In genomic region chr2:54560146-54560881, GRCh38 we compare ENCODE assay signal across 8 cellular contexts.
DNase-seq lines count a peak whose midpoint lies in the region; ATAC-seq and TF ChIP-seq lines count a peak whose summit lies in the region.

No MANE protein-coding gene starts in this region.

- intact Hi-C loops in uterus (cut with DNase I; ENCODE audit: low total_unique reads): no loop called here

- ATAC-seq in GM19395 (IDR thresholded peaks at IDR 0.05; ENCODE audit: unreplicated experiment): peak; percentile 60
- peak; percentile 52 for ATAC-seq in HG03378 (IDR thresholded peaks at IDR 0.05; ENCODE audit: unreplicated experiment)

- H3K27me3 ChIP-seq in effector memory CD4-positive, alpha-beta T cell (replicated peaks; ENCODE audit: control insufficient read depth, insufficient read depth, low read length, poor library complexity, severe bottlenecking): no peaks in the 10 kb centered on the region
- no peaks in the 10 kb centered on the region for H3K27me3 ChIP-seq in uterus

- DNase-seq in EL (peak; percentile 85), SKM-1 treated with dmso at 0.1 percent for 144 hours (lab: John Stamatoyannopoulos, UW; ENCODE audit: unreplicated experiment) (peak; percentile 91), uterus (peak; percentile 51 to 78)
- peak in 1 of 3 donors; percentile 9 for DNase-seq in effector memory CD4-positive, alpha-beta T cell
- no peak for DNase-seq in stimulated activated CD4-positive, alpha-beta T cell treated with anti-CD3 and anti-CD28 coated beads, Interleukin-1b, Interleukin-23, amount 100 ng/mL, for 48 hours

- H3K27ac ChIP-seq in effector memory CD4-positive, alpha-beta T cell (ENCODE audit: insufficient read depth, low read length, poor library complexity, severe bottlenecking): peak overlapping the region; percentile 88
- H3K27ac ChIP-seq in mesodermal cell (ENCODE audit: low read depth, low read length, severe bottlenecking) (peak overlapping the region; percentile 90), uterus (peak overlapping the region; percentile 91 to 92)

- no peaks in the 10 kb centered on the region for H3K9me3 ChIP-seq in effector memory CD4-positive, alpha-beta T cell (ENCODE audit: control insufficient read depth, low read length)
- H3K9me3 ChIP-seq in mesodermal cell (ENCODE audit: control insufficient read depth, low read length) (no peaks in the 10 kb centered on the region), uterus (no peaks in the 10 kb centered on the region)

- TF ChIP-seq POLR2A in uterus (IDR thresholded peaks at IDR 0.05): no peak

- H3K4me3 ChIP-seq in effector memory CD4-positive, alpha-beta T cell (ENCODE audit: insufficient read depth, low read depth, low read length, poor library complexity, severe bottlenecking): peak overlapping the region; percentile 96
- H3K4me3 ChIP-seq in mesodermal cell (ENCODE audit: extremely low read depth, insufficient read depth, low read length, poor library complexity, severe bottlenecking) (peak overlapping the region; percentile 65), uterus (peak overlapping the region; percentile 49 to 54)

- 0% methylated on average over 5 to 8 of the region's 19 CpGs for WGBS in mesodermal cell (ENCODE audit: insufficient coverage in 2 of 2), 2 experiments

- H3K36me3 ChIP-seq in effector memory CD4-positive, alpha-beta T cell (ENCODE audit: control insufficient read depth, insufficient read depth, low read length): no peaks in the 10 kb centered on the region
- H3K36me3 ChIP-seq in mesodermal cell (ENCODE audit: control insufficient read depth, insufficient read depth, low read length): peaks cover 3% of the 10 kb centered on the region
- H3K36me3 ChIP-seq in uterus: no peaks in the 10 kb centered on the region

- peaks cover 18% of the 10 kb centered on the region for H3K4me1 ChIP-seq in effector memory CD4-positive, alpha-beta T cell (ENCODE audit: control insufficient read depth, insufficient read depth, low read length, poor library complexity, severe bottlenecking)
- H3K4me1 ChIP-seq in mesodermal cell (ENCODE audit: control insufficient read depth, insufficient read depth, low read length, poor library complexity, severe bottlenecking) (peaks cover 29% of the 10 kb centered on the region), uterus (peaks cover 11 to 23% of the 10 kb centered on the region in 2 donors)

- peak in 1 of 4 experiments; percentile 21 for TF ChIP-seq CTCF in uterus (IDR thresholded peaks at IDR 0.05)
